ENCODE assay signal across 14 cellular contexts in genomic region chr19:46299695-46300094, GRCh38. TPM values are rescaled to one million over a fixed set of nuclear protein-coding genes. Genes with fewer than 3 reads are reported as not detected.
DNase-seq lines count a peak whose midpoint lies in the region; TF ChIP-seq lines count a peak whose summit lies in the region.
"Had no signal": no experiment of that assay in that cellular context is flagged by ENCODE, and none has a peak within 500 bp of the region (broad histone marks: within the 10 kb centered on the region; RNA-seq: fewer than 3 reads in every experiment).

No MANE protein-coding gene starts in this region.

- H3K9ac ChIP-seq in subcutaneous abdominal adipose tissue (ENCODE audit: low read length in 5 of 5) (peak overlapping the region in 2 of 5 donors; percentile 30 to 58), GM23248 (no peak overlapping the region)

- DNase-seq in RWPE1 (ENCODE audit: low spot score) (no peak), coronary artery (ENCODE audit: low spot score) (no peak), medulla oblongata (ENCODE audit: extremely low spot score) (peak; percentile 8), NCI-H146 treated with DMSO at 0.1 percent for 48 hours (lab: John Stamatoyannopoulos, UW; ENCODE audit: unreplicated experiment) (no peak), GM13977 (ENCODE audit: low spot score) (no peak), NAMALWA (ENCODE audit: low spot score) (no peak), GM23248 (no peak)
- DNase-seq: activated B cell treated with CpG ODN at 0.5 μM for 24 hours; activated T-cell treated with anti-CD3 and anti-CD28 coated beads, Interleukin-2, amount 50 U/mL, for 24 hours; Caco-2; stimulated activated CD4-positive, alpha-beta T cell treated with anti-CD3 and anti-CD28 coated beads, Interleukin-4, amount 100 ng/mL, for 24 hours had no signal

- H3K79me2 ChIP-seq in GM23248 (ENCODE audit: insufficient read depth), result no peaks in the 10 kb centered on the region

- peaks cover 6 to 46% (median 44%) of the 10 kb centered on the region in 5 donors for H3K4me1 ChIP-seq in subcutaneous abdominal adipose tissue (ENCODE audit: control insufficient read depth in 5 of 5, insufficient read depth in 5 of 5, low read length in 5 of 5)
- peaks cover 24% of the 10 kb centered on the region for H3K4me1 ChIP-seq in GM23248 (ENCODE audit: insufficient read depth)

- CTCF ChIA-PET in RWPE1 (lab: Yijun Ruan, JAX), result interaction anchor here (0.6 kb wide), 1 partner anchor 230 kb away, joined by 7 read pairs; no protein-coding TSS in a partner anchor

- H4K20me1 ChIP-seq in GM23248 (ENCODE audit: insufficient read depth), result no peaks in the 10 kb centered on the region

- H3K27ac ChIP-seq in RWPE1 (peak overlapping the region; percentile 94), coronary artery (peak overlapping the region; percentile 97 to 98), subcutaneous abdominal adipose tissue (ENCODE audit: low read depth, low read length) (peak overlapping the region; percentile 89), GM23248 (no peak overlapping the region)
- H3K27ac ChIP-seq: SJCRH30 had no signal

- no peak overlapping the region for H2AFZ ChIP-seq in GM23248

- no peaks in the 10 kb centered on the region for H3K9me2 ChIP-seq in GM23248 (ENCODE audit: insufficient read depth)

- H3K27me3 ChIP-seq in subcutaneous abdominal adipose tissue (ENCODE audit: control insufficient read depth in 5 of 5, insufficient read depth in 4 of 5, low read length in 5 of 5), result peaks cover 0 to 7% (median 5%) of the 10 kb centered on the region in 5 donors
- H3K27me3 ChIP-seq in GM23248 (replicated peaks; ENCODE audit: insufficient read depth), result no peaks in the 10 kb centered on the region
- H3K27me3 ChIP-seq: SJCRH30 had no signal

- peaks cover 0 to 4% (median 0%) of the 10 kb centered on the region in 5 donors for H3K9me3 ChIP-seq in subcutaneous abdominal adipose tissue (ENCODE audit: control insufficient read depth in 5 of 5, low read length in 5 of 5)
- no peaks in the 10 kb centered on the region for H3K9me3 ChIP-seq in GM23248 (ENCODE audit: low read depth)
- H3K9me3 ChIP-seq: Caco-2, SJCRH30 had no signal

- H3K4me3 ChIP-seq in coronary artery, result peak overlapping the region; percentile 81
- peak overlapping the region in 4 of 5 donors; percentile 50 to 82 (median 60) for H3K4me3 ChIP-seq in subcutaneous abdominal adipose tissue (ENCODE audit: low read depth in 1 of 5, low read length in 5 of 5)
- no peak overlapping the region for H3K4me3 ChIP-seq in GM23248
- H3K4me3 ChIP-seq: SJCRH30 had no signal

- in situ Hi-C loops in GM13977 (cut with MboI; ENCODE audit: low pct_unique_long_range_greater_than_20kb, low sequenced_read_pairs, unreplicated experiment) (loop anchor here (25.0 kb wide), 1 partner anchor 188 kb away; the partner anchor contains the start of gene PNMA8B), GM23248 (cut with MboI) (no loop called here)

- H3K36me3 ChIP-seq in subcutaneous abdominal adipose tissue (ENCODE audit: control insufficient read depth in 5 of 5, insufficient read depth in 5 of 5, low read length in 5 of 5), result peaks cover 0 to 8% (median 5%) of the 10 kb centered on the region in 5 donors
- no peaks in the 10 kb centered on the region for H3K36me3 ChIP-seq in GM23248 (ENCODE audit: low read depth)
- H3K36me3 ChIP-seq: SJCRH30 had no signal

- POLR2A ChIA-PET in RWPE1 (lab: Yijun Ruan, JAX; ENCODE audit: low non-redundant PET), result no interaction called here

- no peak overlapping the region for H3K4me2 ChIP-seq in GM23248 (ENCODE audit: unreplicated experiment)

- TF ChIP-seq CTCF in RWPE1 (conservative IDR thresholded peaks at IDR 0.05; ENCODE audit: low read depth) (no peak), coronary artery (IDR thresholded peaks at IDR 0.05) (no peak), GM13977 (IDR thresholded peaks at IDR 0.05; ENCODE audit: extremely low read depth, insufficient read depth, missing control alignments) (no peak)

- WGBS in GM23248 (ENCODE audit: low coverage in 1 of 2, low lambda C conversion rate in 2 of 2, missing lambda C conversion rate in 2 of 2), 2 experiments, result 67 to 69% methylated on average over 7 of the region's 7 CpGs

- no peaks in the 10 kb centered on the region for H3F3A ChIP-seq in GM23248 (ENCODE audit: insufficient read depth)

RNA-seq across cellular contexts. Expression of gene HIF3A, which starts 2.9 kb away (rescaled TPM):
- total RNA-seq in GM23248 (2014; rRNA removed; shearing (Covaris generic)), result not detected in 2 replicates
- 0.20 and 0.27 TPM in 2 replicates for polyA plus RNA-seq in GM23248 (2016; fragmentation: Nextera tagmentation; extraction: Ambion mirVana)
- total RNA-seq: activated B cell treated with CpG ODN at 0.5 μM for 24 hours; natural killer cell treated with Interleukin-12 subunit alpha and Interleukin-12 subunit beta and Interleukin-15 and Interleukin-18, amount 100 ng/mL, for 72 hours had no signal

RNA-seq across cellular contexts. Expression of gene PPP5C, which starts 47.2 kb away (rescaled TPM):
- total RNA-seq in GM23248 (2014; rRNA removed; shearing (Covaris generic)), result 56.4 and 60.8 TPM in 2 replicates
- 47.3 and 48.7 TPM in 2 replicates for polyA plus RNA-seq in GM23248 (2016; fragmentation: Nextera tagmentation; extraction: Ambion mirVana)
